16 cellular contexts compared by ENCODE assay signal in genomic region chr3:24520101-24520495, GRCh38.
"Had no signal": no experiment of that assay in that cellular context is flagged by ENCODE, and none has a peak within 500 bp of the region (broad histone marks: within the 10 kb centered on the region; RNA-seq: fewer than 3 reads in every experiment).

No MANE protein-coding gene starts in this region.

- H3K4me3 ChIP-seq: left lung, right atrium auricular region, thyroid gland had no signal

- H3K36me3 ChIP-seq: left lung, prostate gland, right atrium auricular region, thyroid gland, WERI-Rb-1 had no signal

- H3K36me3 Mint-ChIP-seq: activated naive CD8-positive, alpha-beta T cell had no signal

- H3K4me3 Mint-ChIP-seq: activated naive CD8-positive, alpha-beta T cell had no signal

- H3K27ac ChIP-seq: left lung, prostate gland, right atrium auricular region, thyroid gland, WERI-Rb-1 had no signal

- FAIRE-seq: endometrium had no signal

- ATAC-seq: left lung had no signal

- H3K4me1 ChIP-seq: prostate gland had no signal

- H3K27me3 ChIP-seq: right atrium auricular region, thyroid gland had no signal

- H3K27ac Mint-ChIP-seq: activated naive CD8-positive, alpha-beta T cell; nephron progenitor cell had no signal

- H3K9me3 ChIP-seq: left lung, prostate gland, right atrium auricular region, thyroid gland had no signal

- DNase-seq: activated CD4-positive, alpha-beta T cell treated with anti-CD3 and anti-CD28 coated beads, Interleukin-2, amount 50 U/mL, for 4 hours; cerebellar nuclear complex; cortex of kidney; erythroblast; head of caudate nucleus; left lung; midbrain; nephron progenitor cell; stimulated activated CD4-positive, alpha-beta T cell treated with anti-CD3 and anti-CD28 coated beads, Interleukin-2, amount 100 ng/mL, for 24 hours; stimulated activated naive CD4-positive, alpha-beta T cell treated with Interleukin-2 at 50 U/mL for 16 hours; thyroid gland; WERI-Rb-1 had no signal
